In genomic region chr9:110753734-110754231, GRCh38 we compare ENCODE assay signal across 1 cellular context.
A peak's percentile ranks its signal among the peaks of the same experiment; 100 is the strongest.
TF ChIP-seq lines count a peak whose summit lies in the region.

No MANE protein-coding gene starts in this region.

TF ChIP-seq in IMR-90, 13 proteins besides CTCF, POLR2A, EP300 and RAD21:
- TF ChIP-seq USF2 (IDR thresholded peaks at IDR 0.05; ENCODE audit: low read depth, low read length), result no peak
- peak; percentile 39 for TF ChIP-seq CEBPB (IDR thresholded peaks at IDR 0.05; ENCODE audit: low read depth, low read length)
- TF ChIP-seq SMC3 (IDR thresholded peaks at IDR 0.05; ENCODE audit: low read depth, low read length), result no peak
- no peak for TF ChIP-seq MAZ (IDR thresholded peaks at IDR 0.05; ENCODE audit: borderline replicate concordance, low read depth, low read length)
